Comparison of ENCODE assay signal across 11 cellular contexts in genomic region chr2:235936493-235936892, GRCh38.
A peak's percentile ranks its signal among the peaks of the same experiment; 100 is the strongest.
DNase-seq lines count a peak whose midpoint lies in the region; ATAC-seq and TF ChIP-seq lines count a peak whose summit lies in the region.
"Had no signal": no experiment of that assay in that cellular context is flagged by ENCODE, and none has a peak within 500 bp of the region (broad histone marks: within the 10 kb centered on the region; RNA-seq: fewer than 3 reads in every experiment).

No MANE protein-coding gene starts in this region.

- H3K4me1 Mint-ChIP-seq in neural progenitor cell, result peaks cover 50% of the 10 kb centered on the region

- peak; percentile 33 for DNase-seq in activated CD4-positive, alpha-beta T cell treated with anti-CD3 and anti-CD28 coated beads for 48 hours
- no peak for DNase-seq in activated CD4-positive, alpha-beta T cell treated with anti-CD3 and anti-CD28 coated beads, Interleukin-2, amount 50 U/mL, for 4 hours
- DNase-seq in coronary artery (ENCODE audit: low spot score), result peak; percentile 1
- peak; percentile 43 for DNase-seq in neural progenitor cell (ENCODE audit: low spot score)
- no peak for DNase-seq in NCI-H1105 treated with DMSO at 0.1 percent for 48 hours (lab: John Stamatoyannopoulos, UW)
- no peak for DNase-seq in lower leg skin (ENCODE audit: low spot score in 2 of 2)
- DNase-seq: C1 segment of cervical spinal cord; effector memory CD4-positive, alpha-beta T cell; transverse colon had no signal

- H3K9me3 ChIP-seq in Loucy (ENCODE audit: insufficient read depth, low read depth, low read length), result peaks cover 7% of the 10 kb centered on the region; the same call in 1 of the 2 replicates
- no peaks in the 10 kb centered on the region for H3K9me3 ChIP-seq in neural progenitor cell (ENCODE audit: low read depth)
- H3K9me3 ChIP-seq: transverse colon had no signal

- H3K27ac ChIP-seq in coronary artery (no peak overlapping the region), neural progenitor cell (no peak overlapping the region)
- H3K27ac ChIP-seq: transverse colon had no signal

- peaks cover 13% of the 10 kb centered on the region for H3K9me3 Mint-ChIP-seq in neural progenitor cell

- H3K4me2 ChIP-seq in Loucy (ENCODE audit: low read depth, low read length, poor library complexity, severe bottlenecking) (no peak overlapping the region), neural progenitor cell (no peak overlapping the region)

- no peak for ATAC-seq in GM21526 (IDR thresholded peaks at IDR 0.05; ENCODE audit: low FRiP score, unreplicated experiment)

- no peak overlapping the region for H3K27ac Mint-ChIP-seq in neural progenitor cell

- H3K4me3 Mint-ChIP-seq in neural progenitor cell, result no peak overlapping the region

- H3K4me1 ChIP-seq in Loucy (ENCODE audit: insufficient read depth, low read length, poor library complexity, severe bottlenecking), result no peaks in the 10 kb centered on the region
- peaks cover 37% of the 10 kb centered on the region for H3K4me1 ChIP-seq in neural progenitor cell
- H3K4me1 ChIP-seq: transverse colon had no signal

- no peak for TF ChIP-seq POLR2A in lower leg skin (IDR thresholded peaks at IDR 0.05)

- WGBS in lower leg skin, 2 donors, result 87 to 88% methylated on average over 8 of the region's 8 CpGs

- no peaks in the 10 kb centered on the region for H3F3A ChIP-seq in Loucy (ENCODE audit: low read depth)
- peaks cover 31% of the 10 kb centered on the region for H3F3A ChIP-seq in neural progenitor cell (ENCODE audit: low read depth)

- no peaks in the 10 kb centered on the region for H3K27me3 Mint-ChIP-seq in neural progenitor cell (ENCODE audit: insufficient read depth, low read depth)

- TF ChIP-seq CTCF in Loucy (conservative IDR thresholded peaks at IDR 0.05; ENCODE audit: low read length) (peak; percentile 37; the same call in 1 of the 2 replicates), coronary artery (IDR thresholded peaks at IDR 0.05) (no peak), neural progenitor cell (IDR thresholded peaks at IDR 0.05) (peak; percentile 62), lower leg skin (IDR thresholded peaks at IDR 0.05) (no peak)

- H3K79me2 ChIP-seq in Loucy (ENCODE audit: insufficient read depth, low read length) (no peaks in the 10 kb centered on the region), neural progenitor cell (ENCODE audit: low read depth) (no peaks in the 10 kb centered on the region)

- no peaks in the 10 kb centered on the region for H3K9me2 ChIP-seq in Loucy (replicated peaks; ENCODE audit: low read depth, low read length)

- H3K36me3 ChIP-seq in Loucy (ENCODE audit: insufficient read depth, low read length) (peaks cover 3% of the 10 kb centered on the region; the same call in 1 of the 2 replicates), neural progenitor cell (no peaks in the 10 kb centered on the region)

- H3K27me3 ChIP-seq in Loucy (ENCODE audit: insufficient read depth, low read length, poor library complexity, severe bottlenecking) (no peaks in the 10 kb centered on the region), neural progenitor cell (no peaks in the 10 kb centered on the region)
- H3K27me3 ChIP-seq: transverse colon had no signal

- no peaks in the 10 kb centered on the region for H4K20me1 ChIP-seq in Loucy (ENCODE audit: insufficient read depth, low read length, poor library complexity, severe bottlenecking)
- peaks cover 18% of the 10 kb centered on the region for H4K20me1 ChIP-seq in neural progenitor cell (ENCODE audit: low read depth)

- H3K9ac ChIP-seq in Loucy (ENCODE audit: low read depth, low read length, poor library complexity, severe bottlenecking) (no peak overlapping the region), neural progenitor cell (no peak overlapping the region)

- intact Hi-C loops in lower leg skin (cut with DNase I; ENCODE audit: low total_unique reads), result no loop called here

- H3K4me3 ChIP-seq in Loucy (ENCODE audit: low read length, poor library complexity, severe bottlenecking) (no peak overlapping the region), coronary artery (no peak overlapping the region), neural progenitor cell (no peak overlapping the region), lower leg skin (ENCODE audit: low read depth, poor library complexity, severe bottlenecking) (no peak overlapping the region)
- H3K4me3 ChIP-seq: transverse colon had no signal

- no peak overlapping the region for H2AFZ ChIP-seq in Loucy (ENCODE audit: low read length)
- no peak overlapping the region for H2AFZ ChIP-seq in neural progenitor cell (replicated peaks)

- peaks cover 51% of the 10 kb centered on the region for H3K36me3 Mint-ChIP-seq in neural progenitor cell

Comparison
In these comparisons a context has a peak if more than half of its experiments do, and no peak if none do; other contexts are left out.
1. DNase-seq: peak in activated CD4-positive, alpha-beta T cell treated with anti-CD3 and anti-CD28 coated beads for 48 hours (single experiment), coronary artery (single experiment) and neural progenitor cell (single experiment); none in activated CD4-positive, alpha-beta T cell treated with anti-CD3 and anti-CD28 coated beads, Interleukin-2, amount 50 U/mL, for 4 hours (0 of 2), NCI-H1105 treated with DMSO at 0.1 percent for 48 hours (single experiment) and lower leg skin (0 of 2).
2. CTCF ChIP-seq: peak in Loucy (single experiment) and neural progenitor cell (single experiment); none in coronary artery (single experiment) and lower leg skin (0 of 3).